In the genomic region with DNA sequence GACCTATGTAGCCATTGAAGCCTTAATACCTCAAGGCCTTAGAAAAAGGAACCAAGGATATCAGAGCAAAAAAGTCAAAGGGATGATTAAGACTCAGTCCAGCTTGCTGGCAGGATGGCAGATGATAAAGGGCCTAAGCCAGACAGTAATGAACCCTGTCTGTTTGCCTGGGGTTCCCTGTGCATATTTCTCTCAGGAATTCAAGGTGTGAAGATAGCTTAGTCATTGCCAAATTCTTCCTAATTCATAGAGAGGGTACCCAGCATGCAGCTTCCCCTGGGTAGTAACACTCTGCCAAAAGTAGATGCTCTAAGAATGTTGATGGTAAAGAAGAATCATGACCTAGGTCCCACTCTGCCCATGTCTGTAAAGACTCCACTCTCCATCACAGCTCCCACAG, we compare ENCODE assay signal across 30 cellular contexts.
"Had no signal": no experiment of that assay in that cellular context is flagged by ENCODE, and none has a peak within 500 bp of the region (broad histone marks: within the 10 kb centered on the region; RNA-seq: fewer than 3 reads in every experiment).

No MANE protein-coding gene starts in this region.

- H3K4me3 ChIP-seq: adrenal gland, ascending aorta, breast epithelium, cardiac muscle cell, colonic mucosa, gastrocnemius medialis, heart left ventricle had no signal

- H3K27me3 ChIP-seq: adrenal gland, ascending aorta, breast epithelium, cardiac muscle cell, colonic mucosa, gastrocnemius medialis had no signal

- ATAC-seq: activated CD4-positive, alpha-beta T cell treated with anti-CD3 and anti-CD28 coated beads for 36 hours; activated CD8-positive, alpha-beta memory T cell treated with anti-CD3 and anti-CD28 coated beads, Interleukin-2, amount 10 ng/mL, durations not matched to agents 7 days and 5 days; activated CD8-positive, alpha-beta T cell treated with anti-CD3 and anti-CD28 coated beads, Interleukin-2, amount 10 ng/mL, durations not matched to agents 7 days and 5 days; activated naive CD8-positive, alpha-beta T cell treated with anti-CD3 and anti-CD28 coated beads, Interleukin-2, amount 50 U/mL, for 24 hours; gastrocnemius medialis had no signal

- H3K4me1 ChIP-seq: adrenal gland, ascending aorta, breast epithelium, colonic mucosa, heart left ventricle had no signal

- H3K27ac Mint-ChIP-seq: activated CD4-positive, alpha-beta memory T cell treated with anti-CD3 and anti-CD28 coated beads for 36 hours; activated CD4-positive, alpha-beta T cell treated with anti-CD3 and anti-CD28 coated beads for 36 hours; activated CD4-positive, alpha-beta T cell treated with anti-CD3 and anti-CD28 coated beads, Interleukin-2, amount 10 ng/mL, durations not matched to agents 24 days and 14 days; activated CD8-positive, alpha-beta memory T cell treated with anti-CD3 and anti-CD28 coated beads, Interleukin-2, amount 10 ng/mL, durations not matched to agents 7 days and 5 days; activated CD8-positive, alpha-beta T cell treated with anti-CD3 and anti-CD28 coated beads, Interleukin-2, amount 10 ng/mL, durations not matched to agents 7 days and 5 days; activated naive CD4-positive, alpha-beta T cell treated with anti-CD3 and anti-CD28 coated beads for 36 hours; activated naive CD4-positive, alpha-beta T cell treated with anti-CD3 and anti-CD28 coated beads, Interleukin-2, amount 50 U/mL, for 24 hours; activated naive CD8-positive, alpha-beta T cell treated with anti-CD3 and anti-CD28 coated beads for 36 hours; activated naive CD8-positive, alpha-beta T cell treated with anti-CD3 and anti-CD28 coated beads, Interleukin-2, amount 50 U/mL, for 24 hours; activated T-helper 1 cell treated with anti-CD3 and anti-CD28 coated beads, Interleukin-12 subunit alpha, Interleukin-12 subunit beta, Interleukin-2, Interleukin-4 antibody, amounts not matched to agents 30 ng/mL and 10 ng/mL and 1 ng/mL, durations not matched to agents 14 hours and 24 hours and 36 hours; activated T-helper 2 cell treated with anti-CD3 and anti-CD28 coated beads, Interferon-gamma antibody, Interleukin-2, Interleukin-4, amounts not matched to agents 10 μg/mL and 5 μg/mL and 100 μg/mL, durations not matched to agents 14 hours and 24 hours and 36 hours; brain had no signal

- H3K36me3 Mint-ChIP-seq: activated CD4-positive, alpha-beta memory T cell treated with anti-CD3 and anti-CD28 coated beads for 36 hours; activated CD8-positive, alpha-beta memory T cell treated with anti-CD3 and anti-CD28 coated beads, Interleukin-2, amount 10 ng/mL, durations not matched to agents 7 days and 5 days; activated naive CD4-positive, alpha-beta T cell treated with anti-CD3 and anti-CD28 coated beads, Interleukin-2, amount 50 U/mL, for 24 hours; activated naive CD8-positive, alpha-beta T cell treated with anti-CD3 and anti-CD28 coated beads for 36 hours; brain had no signal

- H3K4me3 Mint-ChIP-seq: activated CD4-positive, alpha-beta memory T cell treated with anti-CD3 and anti-CD28 coated beads for 36 hours; activated CD4-positive, alpha-beta T cell treated with anti-CD3 and anti-CD28 coated beads for 36 hours; activated CD4-positive, alpha-beta T cell treated with anti-CD3 and anti-CD28 coated beads, Interleukin-2, amount 10 ng/mL, durations not matched to agents 24 days and 14 days; activated CD8-positive, alpha-beta memory T cell treated with anti-CD3 and anti-CD28 coated beads, Interleukin-2, amount 10 ng/mL, durations not matched to agents 7 days and 5 days; activated CD8-positive, alpha-beta T cell treated with anti-CD3 and anti-CD28 coated beads, Interleukin-2, amount 10 ng/mL, durations not matched to agents 7 days and 5 days; activated naive CD4-positive, alpha-beta T cell treated with anti-CD3 and anti-CD28 coated beads for 36 hours; activated naive CD4-positive, alpha-beta T cell treated with anti-CD3 and anti-CD28 coated beads, Interleukin-2, amount 50 U/mL, for 24 hours; activated naive CD8-positive, alpha-beta T cell treated with anti-CD3 and anti-CD28 coated beads for 36 hours; activated naive CD8-positive, alpha-beta T cell treated with anti-CD3 and anti-CD28 coated beads, Interleukin-2, amount 50 U/mL, for 24 hours; activated T-helper 1 cell treated with anti-CD3 and anti-CD28 coated beads, Interleukin-12 subunit alpha, Interleukin-12 subunit beta, Interleukin-2, Interleukin-4 antibody, amounts not matched to agents 30 ng/mL and 10 ng/mL and 1 ng/mL, durations not matched to agents 14 hours and 24 hours and 36 hours; brain had no signal

- H3K4me1 Mint-ChIP-seq: brain had no signal

- H3K9me3 Mint-ChIP-seq: activated CD4-positive, alpha-beta memory T cell treated with anti-CD3 and anti-CD28 coated beads for 36 hours; activated naive CD4-positive, alpha-beta T cell treated with anti-CD3 and anti-CD28 coated beads for 36 hours; activated naive CD4-positive, alpha-beta T cell treated with anti-CD3 and anti-CD28 coated beads, Interleukin-2, amount 50 U/mL, for 24 hours; activated naive CD8-positive, alpha-beta T cell treated with anti-CD3 and anti-CD28 coated beads for 36 hours; activated naive CD8-positive, alpha-beta T cell treated with anti-CD3 and anti-CD28 coated beads, Interleukin-2, amount 50 U/mL, for 24 hours; activated T-helper 1 cell treated with anti-CD3 and anti-CD28 coated beads, Interleukin-12 subunit alpha, Interleukin-12 subunit beta, Interleukin-2, Interleukin-4 antibody, amounts not matched to agents 30 ng/mL and 10 ng/mL and 1 ng/mL, durations not matched to agents 14 hours and 24 hours and 36 hours; activated T-helper 2 cell treated with anti-CD3 and anti-CD28 coated beads, Interferon-gamma antibody, Interleukin-2, Interleukin-4, amounts not matched to agents 10 μg/mL and 5 μg/mL and 100 μg/mL, durations not matched to agents 14 hours and 24 hours and 36 hours; brain had no signal

- DNase-seq: activated CD4-positive, alpha-beta memory T cell treated with anti-CD3 and anti-CD28 coated beads for 36 hours; activated CD4-positive, alpha-beta T cell treated with anti-CD3 and anti-CD28 coated beads for 36 hours; activated CD4-positive, alpha-beta T cell treated with anti-CD3 and anti-CD28 coated beads, Interleukin-2, amount 10 ng/mL, durations not matched to agents 24 days and 14 days; activated CD4-positive, CD25-positive, alpha-beta regulatory T cell; activated CD4-positive, CD25-positive, alpha-beta regulatory T cell treated with anti-CD3 and anti-CD28 coated beads, Interleukin-2, amount 50 U/mL, for 72 hours; activated CD8-positive, alpha-beta memory T cell treated with anti-CD3 and anti-CD28 coated beads, Interleukin-2, amount 10 ng/mL, durations not matched to agents 7 days and 5 days; activated CD8-positive, alpha-beta memory T cell treated with anti-CD3 and anti-CD28 coated beads, Interleukin-2, amount 50 U/mL, for 4 hours; activated CD8-positive, alpha-beta T cell treated with anti-CD3 and anti-CD28 coated beads, Interleukin-2, amount 10 ng/mL, durations not matched to agents 7 days and 5 days; activated effector memory CD4-positive, alpha-beta T cell treated with anti-CD3 and anti-CD28 coated beads, Interleukin-2, amount 50 U/mL, for 16 hours; activated naive CD4-positive, alpha-beta T cell treated with anti-CD3 and anti-CD28 coated beads for 36 hours; activated naive CD8-positive, alpha-beta T cell treated with anti-CD3 and anti-CD28 coated beads for 36 hours; activated naive CD8-positive, alpha-beta T cell treated with anti-CD3 and anti-CD28 coated beads, Interleukin-2, amount 50 U/mL, for 24 hours; activated T-cell treated with anti-CD3 and anti-CD28 coated beads, Interleukin-2, amount 50 U/mL, for 1 hour; activated T-cell treated with anti-CD3 and anti-CD28 coated beads, Interleukin-2, amount 50 U/mL, for 48 hours; adrenal gland; central memory CD4-positive, alpha-beta T cell; colonic mucosa; effector CD8-positive, alpha-beta T cell; foreskin fibroblast; gastrocnemius medialis; glutamatergic neuron; heart left ventricle; T-helper 2 cell had no signal

- H3K36me3 ChIP-seq: adrenal gland, ascending aorta, breast epithelium, cardiac muscle cell, colonic mucosa, gastrocnemius medialis, heart left ventricle had no signal

- H3K27ac ChIP-seq: adrenal gland, ascending aorta, breast epithelium, cardiac muscle cell, colonic mucosa, gastrocnemius medialis, heart left ventricle had no signal

- H3K9me3 ChIP-seq: adrenal gland, ascending aorta, breast epithelium, colonic mucosa, gastrocnemius medialis, heart left ventricle had no signal

- H3K27me3 Mint-ChIP-seq: activated naive CD4-positive, alpha-beta T cell treated with anti-CD3 and anti-CD28 coated beads, Interleukin-2, amount 50 U/mL, for 24 hours had no signal
